Comparison of ENCODE assay signal across 17 cellular contexts in genomic region chrX:148281920-148282319, GRCh38.
"Had no signal": no experiment of that assay in that cellular context is flagged by ENCODE, and none has a peak within 500 bp of the region (broad histone marks: within the 10 kb centered on the region; RNA-seq: fewer than 3 reads in every experiment).

No MANE protein-coding gene starts in this region.

- DNase-seq: activated CD4-positive, alpha-beta T cell treated with anti-CD3 and anti-CD28 coated beads, Interleukin-2, amount 50 U/mL, for 1 hour; activated effector memory CD4-positive, alpha-beta T cell treated with Interleukin-2 at 50 U/mL for 16 hours; amniotic stem cell; effector memory CD8-positive, alpha-beta T cell; kidney; left ventricle myocardium superior; stimulated activated CD4-positive, alpha-beta T cell treated with anti-CD3 and anti-CD28 coated beads, Interleukin-2, amount 100 ng/mL, for 48 hours; stomach; SW 1271 had no signal

- ATAC-seq: effector memory CD8-positive, alpha-beta T cell; gastroesophageal sphincter; left ventricle myocardium superior had no signal

- H3K9me3 Mint-ChIP-seq: central memory CD8-positive, alpha-beta T cell; effector memory CD8-positive, alpha-beta T cell had no signal

- H3K27me3 Mint-ChIP-seq: brain; central memory CD8-positive, alpha-beta T cell; dendritic cell treated with granulocyte-macrophage colony-stimulating factor and Interleukin-4, amounts not matched to agents 40 ng/mL and 50 ng/mL, for 4 days; effector memory CD8-positive, alpha-beta T cell had no signal

- H3K4me1 ChIP-seq: gastroesophageal sphincter, parathyroid adenoma, stomach had no signal

- H3K27ac ChIP-seq: gastroesophageal sphincter, hepatocyte, parathyroid adenoma, stomach, thoracic aorta, VCaP had no signal

- H3K36me3 ChIP-seq: gastroesophageal sphincter, stomach, thoracic aorta had no signal

- H3K9me3 ChIP-seq: gastroesophageal sphincter, stomach, thoracic aorta had no signal

- H3K4me1 Mint-ChIP-seq: brain had no signal

- H3K36me3 Mint-ChIP-seq: brain had no signal

- H3K4me3 ChIP-seq: gastroesophageal sphincter, hepatocyte, stomach, thoracic aorta had no signal

- H3K4me3 Mint-ChIP-seq: brain; central memory CD8-positive, alpha-beta T cell; dendritic cell treated with granulocyte-macrophage colony-stimulating factor and Interleukin-4, amounts not matched to agents 40 ng/mL and 50 ng/mL, for 4 days; effector memory CD8-positive, alpha-beta T cell had no signal

- H3K27ac Mint-ChIP-seq: brain; dendritic cell treated with granulocyte-macrophage colony-stimulating factor and Interleukin-4, amounts not matched to agents 40 ng/mL and 50 ng/mL, for 4 days had no signal

- H3K27me3 ChIP-seq: gastroesophageal sphincter, hepatocyte, stomach had no signal
